20 cellular contexts compared by ENCODE assay signal in genomic region chr18:73118121-73118816, GRCh38.
A peak's percentile ranks its signal among the peaks of the same experiment; 100 is the strongest.
DNase-seq lines count a peak whose midpoint lies in the region; ATAC-seq and TF ChIP-seq lines count a peak whose summit lies in the region.
"Had no signal": no experiment of that assay in that cellular context is flagged by ENCODE, and none has a peak within 500 bp of the region (broad histone marks: within the 10 kb centered on the region; RNA-seq: fewer than 3 reads in every experiment).

No MANE protein-coding gene starts in this region.

- H3K4ac ChIP-seq in mesenchymal stem cell (ENCODE audit: low read depth in 1 of 2, low read length in 2 of 2) = no peak overlapping the region

- in situ Hi-C loops in astrocyte of the spinal cord (cut with HindIII; ENCODE audit: low sequenced_read_pairs) = no loop called here

- H2AFZ ChIP-seq in mesenchymal stem cell (ENCODE audit: low read depth, low read length) = no peak overlapping the region

- 50% methylated on average over 2 of the region's 3 CpGs for WGBS in mesenchymal stem cell
- 70 to 79% methylated on average over 3 of the region's 3 CpGs for WGBS in heart right ventricle, 2 donors

- no peak overlapping the region for H4K91ac ChIP-seq in mesenchymal stem cell (ENCODE audit: low read length)

- H2BK12ac ChIP-seq in mesenchymal stem cell (ENCODE audit: low read length in 2 of 2) = no peak overlapping the region

- H3K4me2 ChIP-seq in BLaER1 treated with 17β-estradiol and CSF1 and Interleukin-3, amounts not matched to agents 10 nM and 100 nM = peak overlapping the region in 6 of 11 experiments; percentile 1 to 44 (median 22); a peak in 6 of 22 replicates
- no peak overlapping the region for H3K4me2 ChIP-seq in mesenchymal stem cell (ENCODE audit: low read length, poor library complexity, severe bottlenecking)
- H3K4me2 ChIP-seq: BLaER1 had no signal

- peak overlapping the region in 4 of 11 experiments; percentile 17 to 57 (median 36); a peak in 7 of 22 replicates for H3K27ac ChIP-seq in BLaER1 treated with 17β-estradiol and CSF1 and Interleukin-3, amounts not matched to agents 10 nM and 100 nM
- H3K27ac ChIP-seq in mesenchymal stem cell (ENCODE audit: low read length, poor library complexity, severe bottlenecking) (no peak overlapping the region), heart right ventricle (no peak overlapping the region)
- H3K27ac ChIP-seq: BLaER1, body of pancreas, right lobe of liver, tibial nerve had no signal

- peaks cover 0 to 25% (median 17%) of the 10 kb centered on the region in 11 experiments; a peak in 19 of 22 replicates for H3K9me3 ChIP-seq in BLaER1 treated with 17β-estradiol and CSF1 and Interleukin-3, amounts not matched to agents 10 nM and 100 nM (replicated peaks in 1 of 11)
- H3K9me3 ChIP-seq in mesenchymal stem cell (ENCODE audit: control insufficient read depth, low read length) (no peaks in the 10 kb centered on the region), heart right ventricle (no peaks in the 10 kb centered on the region)
- H3K9me3 ChIP-seq: body of pancreas, right lobe of liver, tibial nerve had no signal

- no peaks in the 10 kb centered on the region for H3K27me3 ChIP-seq in BLaER1 treated with 17β-estradiol and CSF1 and Interleukin-3, amounts not matched to agents 10 nM and 100 nM
- no peaks in the 10 kb centered on the region for H3K27me3 ChIP-seq in mesenchymal stem cell (ENCODE audit: control insufficient read depth in 1 of 2, insufficient read depth in 1 of 2, low read length in 2 of 2)
- H3K27me3 ChIP-seq in heart right ventricle = no peaks in the 10 kb centered on the region
- H3K27me3 ChIP-seq: BLaER1, body of pancreas, right lobe of liver, tibial nerve had no signal

- TF ChIP-seq CTCF in astrocyte of the spinal cord (IDR thresholded peaks at IDR 0.05; ENCODE audit: low read depth, low read length) = no peak
- no peak for TF ChIP-seq CTCF in heart right ventricle (IDR thresholded peaks at IDR 0.05)

- H3K18ac ChIP-seq in mesenchymal stem cell (ENCODE audit: low read depth in 1 of 2, low read length in 2 of 2) = no peak overlapping the region

- H3K23ac ChIP-seq in mesenchymal stem cell (ENCODE audit: low read length in 2 of 2) = no peak overlapping the region

- H2AK5ac ChIP-seq in mesenchymal stem cell (ENCODE audit: low read length, severe bottlenecking) = no peak overlapping the region

- H3K79me1 ChIP-seq in mesenchymal stem cell (replicated peaks; ENCODE audit: low read length, poor library complexity, severe bottlenecking) = no peaks in the 10 kb centered on the region

- peaks cover 9 to 26% (median 17%) of the 10 kb centered on the region in 10 experiments; a peak in 19 of 20 replicates for H3K4me1 ChIP-seq in BLaER1 treated with 17β-estradiol and CSF1 and Interleukin-3, amounts not matched to agents 10 nM and 100 nM
- H3K4me1 ChIP-seq in mesenchymal stem cell (ENCODE audit: control insufficient read depth, insufficient read depth, low read depth, low read length) (no peaks in the 10 kb centered on the region), heart right ventricle (no peaks in the 10 kb centered on the region)
- H3K4me1 ChIP-seq: body of pancreas, right lobe of liver, tibial nerve had no signal

- no peak overlapping the region for H3K14ac ChIP-seq in mesenchymal stem cell (ENCODE audit: low read length in 2 of 2)

- peak; percentile 92 for DNase-seq in MV-4-11 (lab: John Stamatoyannopoulos, UW)
- DNase-seq in astrocyte of the spinal cord (ENCODE audit: low read depth, low spot score) = peak; percentile 64
- DNase-seq in mesenchymal stem cell = peak; percentile 79
- no peak for DNase-seq in heart right ventricle
- DNase-seq in NCI-H2171 (lab: John Stamatoyannopoulos, UW) = no peak
- DNase-seq in epidermal melanocyte (ENCODE audit: insufficient read length, low spot score) = no peak
- DNase-seq in superior temporal gyrus (ENCODE audit: extremely low spot score) = no peak
- DNase-seq: activated B cell treated with CpG ODN at 0.5 μM for 24 hours; activated effector memory CD4-positive, alpha-beta T cell treated with Interleukin-2 at 50 U/mL for 16 hours; body of pancreas; DMS79; effector CD8-positive, alpha-beta T cell; immature natural killer cell; NCI-H1436; right lobe of liver; T-cell had no signal

- H2BK120ac ChIP-seq in mesenchymal stem cell (ENCODE audit: low read depth, low read length) = no peak overlapping the region

- no peaks in the 10 kb centered on the region for H3K36me3 ChIP-seq in BLaER1 treated with 17β-estradiol and CSF1 and Interleukin-3, amounts not matched to agents 10 nM and 100 nM
- H3K36me3 ChIP-seq in mesenchymal stem cell (ENCODE audit: control insufficient read depth in 1 of 2, insufficient read depth in 2 of 2, low read depth in 1 of 2, low read length in 2 of 2) (no peaks in the 10 kb centered on the region), heart right ventricle (no peaks in the 10 kb centered on the region)
- H3K36me3 ChIP-seq: BLaER1, right lobe of liver, tibial nerve had no signal

- ATAC-seq in heart right ventricle = no peak
- ATAC-seq: body of pancreas, Panc1, right lobe of liver, T-cell had no signal

- H4K8ac ChIP-seq in mesenchymal stem cell (ENCODE audit: low read length) = no peak overlapping the region

- no peak overlapping the region for H2BK15ac ChIP-seq in mesenchymal stem cell (ENCODE audit: low read depth, poor library complexity, severe bottlenecking)

- no peak overlapping the region for H2BK5ac ChIP-seq in mesenchymal stem cell (ENCODE audit: low read depth, low read length, poor library complexity, severe bottlenecking)

- no peaks in the 10 kb centered on the region for H4K20me1 ChIP-seq in BLaER1 treated with 17β-estradiol and CSF1 and Interleukin-3, amounts not matched to agents 10 nM and 100 nM
- H4K20me1 ChIP-seq: BLaER1 had no signal

- no peak overlapping the region for H3K9ac ChIP-seq in BLaER1 treated with 17β-estradiol and CSF1 and Interleukin-3, amounts not matched to agents 10 nM and 100 nM
- no peak overlapping the region for H3K9ac ChIP-seq in mesenchymal stem cell (ENCODE audit: low read length)
- H3K9ac ChIP-seq: BLaER1 had no signal

- intact Hi-C loops in heart right ventricle (cut with DNase I) = no loop called here

- H3K4me3 ChIP-seq in BLaER1 treated with 17β-estradiol and CSF1 and Interleukin-3, amounts not matched to agents 10 nM and 100 nM = no peak overlapping the region
- H3K4me3 ChIP-seq in astrocyte of the spinal cord (ENCODE audit: low read depth, low read length) (no peak overlapping the region), mesenchymal stem cell (ENCODE audit: insufficient read depth in 1 of 2, low read depth in 1 of 2, low read length in 2 of 2) (no peak overlapping the region), heart right ventricle (no peak overlapping the region)
- H3K4me3 ChIP-seq: BLaER1, body of pancreas, right lobe of liver, tibial nerve had no signal

Comparison
In these comparisons a context has a peak if more than half of its experiments do, and no peak if none do; other contexts are left out.
1. DNase-seq: peak in MV-4-11 (single experiment), astrocyte of the spinal cord (single experiment) and mesenchymal stem cell (single experiment); none in heart right ventricle (0 of 2), NCI-H2171 (single experiment), epidermal melanocyte (single experiment) and superior temporal gyrus (single experiment).